23 cellular contexts compared by ENCODE assay signal in genomic region chr5:194603-195209, GRCh38. TPM values are rescaled to one million over a fixed set of nuclear protein-coding genes. Genes with fewer than 3 reads are reported as not detected.
DNase-seq lines count a peak whose midpoint lies in the region; ATAC-seq and TF ChIP-seq lines count a peak whose summit lies in the region.
"Had no signal": no experiment of that assay in that cellular context is flagged by ENCODE, and none has a peak within 500 bp of the region (broad histone marks: within the 10 kb centered on the region; RNA-seq: fewer than 3 reads in every experiment).

No MANE protein-coding gene starts in this region.

- peak overlapping the region in 2 of 10 experiments; percentile 73 to 75; a peak in 3 of 20 replicates for H3K4me3 ChIP-seq in BLaER1 treated with 17β-estradiol and CSF1 and Interleukin-3, amounts not matched to agents 10 nM and 100 nM
- no peak overlapping the region for H3K4me3 ChIP-seq in MM.1S (ENCODE audit: low read length)
- H3K4me3 ChIP-seq in right cardiac atrium (ENCODE audit: low read length) = no peak overlapping the region
- H3K4me3 ChIP-seq in sigmoid colon = no peak overlapping the region
- H3K4me3 ChIP-seq: GM23338, Peyer's patch had no signal

- peak overlapping the region in 4 of 11 experiments; percentile 4 to 85 (median 50); a peak in 4 of 22 replicates for H3K27ac ChIP-seq in BLaER1 treated with 17β-estradiol and CSF1 and Interleukin-3, amounts not matched to agents 10 nM and 100 nM
- no peak overlapping the region for H3K27ac ChIP-seq in MM.1S (ENCODE audit: low read length)
- peak overlapping the region; percentile 50 for H3K27ac ChIP-seq in right cardiac atrium (ENCODE audit: low read length)
- H3K27ac ChIP-seq in sigmoid colon = no peak overlapping the region
- H3K27ac ChIP-seq: Peyer's patch had no signal

- H3K4me1 ChIP-seq in BLaER1 treated with 17β-estradiol and CSF1 and Interleukin-3, amounts not matched to agents 10 nM and 100 nM = peaks cover 31 to 82% (median 71%) of the 10 kb centered on the region in 10 experiments
- H3K4me1 ChIP-seq in MM.1S (ENCODE audit: low read length) (peaks cover 26% of the 10 kb centered on the region), right cardiac atrium (ENCODE audit: control insufficient read depth, insufficient read depth, low read length) (peaks cover 2% of the 10 kb centered on the region), sigmoid colon (peaks cover 0 to 17% (median 16%) of the 10 kb centered on the region in 4 donors)

- peaks cover 0 to 6% (median 0%) of the 10 kb centered on the region in 11 experiments; a peak in 1 of 22 replicates for H3K9me3 ChIP-seq in BLaER1 treated with 17β-estradiol and CSF1 and Interleukin-3, amounts not matched to agents 10 nM and 100 nM (replicated peaks in 1 of 11)
- no peaks in the 10 kb centered on the region for H3K9me3 ChIP-seq in MM.1S (replicated peaks; ENCODE audit: insufficient read depth, low read length)
- H3K9me3 ChIP-seq in right cardiac atrium (ENCODE audit: control insufficient read depth, low read length) = no peaks in the 10 kb centered on the region
- no peaks in the 10 kb centered on the region for H3K9me3 ChIP-seq in sigmoid colon
- H3K9me3 ChIP-seq: Peyer's patch, SK-N-SH had no signal

- no peak for TF ChIP-seq EP300 in sigmoid colon (IDR thresholded peaks at IDR 0.05)

- no peak for TF ChIP-seq CTCF in MM.1S (IDR thresholded peaks at IDR 0.05; ENCODE audit: low read length)
- no peak for TF ChIP-seq CTCF in sigmoid colon (IDR thresholded peaks at IDR 0.05)

- peaks cover 0 to 42% (median 5%) of the 10 kb centered on the region in 11 experiments; a peak in 11 of 22 replicates for H3K36me3 ChIP-seq in BLaER1 treated with 17β-estradiol and CSF1 and Interleukin-3, amounts not matched to agents 10 nM and 100 nM
- H3K36me3 ChIP-seq in MM.1S (replicated peaks; ENCODE audit: insufficient read depth, low read length) (no peaks in the 10 kb centered on the region; the same call in 1 of the 2 replicates), sigmoid colon (no peaks in the 10 kb centered on the region)
- H3K36me3 ChIP-seq: Peyer's patch had no signal

- 91% methylated on average over 36 of the region's 36 CpGs for WGBS in right cardiac atrium
- 94% methylated on average over 36 of the region's 36 CpGs for WGBS in sigmoid colon, 2 donors

- no peak for TF ChIP-seq POLR2A in sigmoid colon (IDR thresholded peaks at IDR 0.05)

- intact Hi-C loops in right cardiac atrium (cut with DNase I) = no loop called here
- intact Hi-C loops in sigmoid colon (cut with DNase I) = no loop called here

- peak overlapping the region in 4 of 11 experiments; percentile 17 to 83 (median 80); a peak in 5 of 22 replicates for H3K9ac ChIP-seq in BLaER1 treated with 17β-estradiol and CSF1 and Interleukin-3, amounts not matched to agents 10 nM and 100 nM
- no peak overlapping the region for H3K9ac ChIP-seq in MM.1S (ENCODE audit: low read length)
- H3K9ac ChIP-seq: SK-N-SH had no signal

- H3K9me2 ChIP-seq in MM.1S (replicated peaks; ENCODE audit: insufficient read depth, low read length) = no peaks in the 10 kb centered on the region
- H3K9me2 ChIP-seq: SK-N-SH had no signal

- peak overlapping the region in 7 of 11 experiments; percentile 20 to 100 (median 90); a peak in 13 of 22 replicates for H3K4me2 ChIP-seq in BLaER1 treated with 17β-estradiol and CSF1 and Interleukin-3, amounts not matched to agents 10 nM and 100 nM
- no peak overlapping the region for H3K4me2 ChIP-seq in MM.1S (ENCODE audit: low read depth, low read length)
- H3K4me2 ChIP-seq: GM23338, SK-N-SH had no signal

- peaks cover 0 to 41% (median 0%) of the 10 kb centered on the region in 11 experiments; a peak in 11 of 22 replicates for H3K27me3 ChIP-seq in BLaER1 treated with 17β-estradiol and CSF1 and Interleukin-3, amounts not matched to agents 10 nM and 100 nM
- H3K27me3 ChIP-seq in MM.1S (replicated peaks; ENCODE audit: insufficient read depth, low read length) = no peaks in the 10 kb centered on the region
- no peaks in the 10 kb centered on the region for H3K27me3 ChIP-seq in right cardiac atrium (ENCODE audit: control insufficient read depth, insufficient read depth)
- peaks cover 0 to 14% (median 0%) of the 10 kb centered on the region in 3 donors for H3K27me3 ChIP-seq in sigmoid colon
- H3K27me3 ChIP-seq: Peyer's patch had no signal

- H3F3A ChIP-seq in MM.1S (ENCODE audit: insufficient read depth, low read length) = peaks cover 15% of the 10 kb centered on the region

- DNase-seq in MM.1S = peak; percentile 3
- DNase-seq in right cardiac atrium = peak in 1 of 3 donors; percentile 58
- DNase-seq in sigmoid colon = peak; percentile 56
- DNase-seq in occipital lobe (lab: John Stamatoyannopoulos, UW) = no peak
- no peak for DNase-seq in stimulated activated naive CD4-positive, alpha-beta T cell (lab: John Stamatoyannopoulos, UW)
- no peak for DNase-seq in cerebellar cortex (ENCODE audit: low spot score)
- DNase-seq: ACHN, DND-41, NCI-H1092, NCI-H146, NCI-H2081, NCI-H510A treated with DMSO at 0.1 percent for 48 hours, NCI-H82, SHP77, SK-N-SH had no signal

- peaks cover 0 to 42% (median 2%) of the 10 kb centered on the region in 11 experiments; a peak in 10 of 22 replicates for H4K20me1 ChIP-seq in BLaER1 treated with 17β-estradiol and CSF1 and Interleukin-3, amounts not matched to agents 10 nM and 100 nM
- H4K20me1 ChIP-seq in MM.1S (ENCODE audit: insufficient read depth, low read length) = no peaks in the 10 kb centered on the region

- ATAC-seq in right cardiac atrium = no peak
- no peak for ATAC-seq in GM18907 (IDR thresholded peaks at IDR 0.05; ENCODE audit: unreplicated experiment)
- ATAC-seq: CD8-positive, alpha-beta T cell; GM23338; HepG2 had no signal

- peaks cover 33% of the 10 kb centered on the region for H3K79me2 ChIP-seq in MM.1S (ENCODE audit: low read length)

- no peak overlapping the region for H2AFZ ChIP-seq in MM.1S (ENCODE audit: low read length)
- H2AFZ ChIP-seq: GM23338 had no signal

RNA-seq across cellular contexts. Expression of gene LRRC14B, which starts 3.4 kb away (rescaled TPM):
- 10 to 100 TPM in 3 of 4 donors, 1 to 10 TPM in 1; 6.3 to 51.1 (median 30.8) TPM for total RNA-seq in right cardiac atrium
- 47.6 TPM for polyA plus RNA-seq in right cardiac atrium
- total RNA-seq in sigmoid colon = under 1 TPM in 1 of 4 donors, not detected in 3; 0.66 TPM
- not detected for polyA plus RNA-seq in sigmoid colon
- total RNA-seq in occipital lobe = not detected
- total RNA-seq: B cell; CD8-positive, alpha-beta T cell; GM23338; HepG2; MCF 10A; Peyer's patch had no signal
- polyA plus RNA-seq: GM23338, HepG2, SK-N-SH had no signal

RNA-seq across cellular contexts. Expression of gene CCDC127, which starts 23.2 kb away (rescaled TPM):
- total RNA-seq in right cardiac atrium (1 to 10 TPM; 8.1 to 9.8 (median 8.6) TPM), sigmoid colon (1 to 10 TPM; 5.7 to 8.3 (median 7.1) TPM), occipital lobe (6.7 TPM)
- polyA plus RNA-seq in right cardiac atrium (6.1 TPM), sigmoid colon (1 to 10 TPM; 1.2 to 3.3 (median 1.2) TPM)

RNA-seq across cellular contexts. Expression of gene SDHA, which starts 23.4 kb away (rescaled TPM):
- 100 to 1,000 TPM; 370 to 452 (median 422) TPM for total RNA-seq in right cardiac atrium
- 605 TPM for polyA plus RNA-seq in right cardiac atrium
- 10 to 100 TPM; 72.7 to 87.0 (median 80.2) TPM for total RNA-seq in sigmoid colon
- polyA plus RNA-seq in sigmoid colon = 100 to 1,000 TPM; 184 to 290 (median 187) TPM
- total RNA-seq in occipital lobe = 74.4 TPM

Comparison
In these comparisons a context has a peak if more than half of its experiments do, and no peak if none do; other contexts are left out.
1. DNase-seq: peak in MM.1S (single experiment) and sigmoid colon (single experiment); none in occipital lobe (single experiment), stimulated activated naive CD4-positive, alpha-beta T cell (0 of 6) and cerebellar cortex (single experiment).